ENCODE assay signal across 18 cellular contexts in the genomic region with DNA sequence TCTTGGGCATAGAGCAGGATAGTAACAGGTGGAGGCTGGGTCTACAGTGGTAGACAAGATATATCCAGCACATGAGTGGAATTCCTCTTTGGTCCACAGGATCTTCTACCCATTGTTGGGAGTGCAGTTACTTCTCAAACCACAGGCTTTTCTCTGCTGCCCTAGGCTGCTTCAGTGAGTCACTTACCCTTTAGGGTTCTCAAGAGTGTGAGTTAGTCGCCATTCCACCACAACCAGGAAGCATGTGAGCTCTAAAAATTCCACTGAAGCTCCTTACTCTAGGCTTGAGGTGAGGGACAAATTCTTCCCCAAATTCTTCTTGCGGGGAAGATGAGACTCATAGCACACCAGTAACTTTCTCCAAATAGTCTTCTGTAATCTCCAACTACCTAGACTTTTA.
A peak's percentile ranks its signal among the peaks of the same experiment; 100 is the strongest.
DNase-seq lines count a peak whose midpoint lies in the region; ATAC-seq, FAIRE-seq and TF ChIP-seq lines count a peak whose summit lies in the region.
"Had no signal": no experiment of that assay in that cellular context is flagged by ENCODE, and none has a peak within 500 bp of the region (broad histone marks: within the 10 kb centered on the region; RNA-seq: fewer than 3 reads in every experiment).

No MANE protein-coding gene starts in this region.

- no peaks in the 10 kb centered on the region for H3K9me2 ChIP-seq in HCT116 (ENCODE audit: insufficient read depth)

- no CpG with 5 or more reads among the region's 2 CpGs for WGBS in mesendoderm (ENCODE audit: extremely low coverage, insufficient coverage, low lambda C conversion rate)
- 90% methylated on average over 2 of the region's 2 CpGs; no CpG with 5 or more reads in 1 of the 2 donors for WGBS in transverse colon (ENCODE audit: low coverage in 1 of 2), 2 donors

- 0 out of 2 replicates have a peak, but pooled peaks have one; percentile 14 for ATAC-seq in HCT116

- H2BK120ac ChIP-seq in mesendoderm (ENCODE audit: low read depth, low read length), result no peak overlapping the region

- no peak overlapping the region for H2AK5ac ChIP-seq in mesendoderm (ENCODE audit: low read length)

- no peak for TF ChIP-seq RAD21 in HCT116 (IDR thresholded peaks at IDR 0.05; ENCODE audit: low read depth)

- H3K79me1 ChIP-seq in mesendoderm (ENCODE audit: low read length), result no peaks in the 10 kb centered on the region

- H3K4me2 ChIP-seq in HCT116 (ENCODE audit: low read length), result no peak overlapping the region
- H3K4me2 ChIP-seq in astrocyte (ENCODE audit: low read length), result no peak overlapping the region
- H3K4me2 ChIP-seq in mesendoderm (ENCODE audit: low read length), result no peak overlapping the region
- H3K4me2 ChIP-seq: KMS-11 had no signal

- peak; percentile 12 for DNase-seq in activated CD4-positive, alpha-beta memory T cell treated with anti-CD3 and anti-CD28 coated beads for 36 hours
- DNase-seq in activated CD4-positive, alpha-beta memory T cell treated with anti-CD3 and anti-CD28 coated beads, Interleukin-2, amount 10 ng/mL, durations not matched to agents 7 days and 5 days, result no peak
- no peak for DNase-seq in HCT116 (ENCODE audit: low read depth, low spot score)
- DNase-seq in astrocyte (ENCODE audit: low read depth), result peak; percentile 23
- peak; percentile 81 for DNase-seq in mesendoderm
- DNase-seq in NCI-H2029 (lab: John Stamatoyannopoulos, UW), result no peak
- DNase-seq in SW 1271 (lab: John Stamatoyannopoulos, UW), result no peak
- DNase-seq in transverse colon, result no peak
- DNase-seq: activated effector memory CD4-positive, alpha-beta T cell treated with Interleukin-2 at 50 U/mL for 16 hours; COR-L47; effector memory CD4-positive, alpha-beta T cell; NCI-H1436; NCI-H524; sigmoid colon; stimulated activated naive CD4-positive, alpha-beta T cell treated with Interleukin-2 at 50 U/mL for 16 hours had no signal

- no peak overlapping the region for H4K5ac ChIP-seq in mesendoderm (ENCODE audit: low read length)

- no peak overlapping the region for H2BK5ac ChIP-seq in mesendoderm (ENCODE audit: low read length)

- H3K9ac ChIP-seq in HCT116 (ENCODE audit: low read length), result no peak overlapping the region
- H3K9ac ChIP-seq in astrocyte (ENCODE audit: low read length), result no peak overlapping the region
- H3K9ac ChIP-seq in mesendoderm (ENCODE audit: low read length), result no peak overlapping the region
- H3K9ac ChIP-seq: KMS-11 had no signal

- H4K8ac ChIP-seq in mesendoderm (ENCODE audit: low read depth, low read length), result no peak overlapping the region

- H3K9me3 ChIP-seq in HCT116 (ENCODE audit: control insufficient read depth in 1 of 2, insufficient read depth in 1 of 2, low read depth in 1 of 2, low read length in 2 of 2), result no peaks in the 10 kb centered on the region
- no peaks in the 10 kb centered on the region for H3K9me3 ChIP-seq in astrocyte (ENCODE audit: insufficient read depth, low read depth, low read length)
- no peaks in the 10 kb centered on the region for H3K9me3 ChIP-seq in transverse colon
- H3K9me3 ChIP-seq: HAP-1, neutrophil, sigmoid colon had no signal

- no peak overlapping the region for H3K56ac ChIP-seq in mesendoderm (ENCODE audit: low read length)

- intact Hi-C loops in activated CD4-positive, alpha-beta memory T cell treated with anti-CD3 and anti-CD28 coated beads for 36 hours (cut with micrococcal nuclease), result no loop called here
- intact Hi-C loops in HCT116 (cut with micrococcal nuclease), result no loop called here
- intact Hi-C loops in transverse colon (cut with DNase I; ENCODE audit: low total_unique reads), result no loop called here

- H3K27me3 ChIP-seq in HCT116 (ENCODE audit: insufficient read depth, low read length), result peaks cover 13% of the 10 kb centered on the region; the same call in 1 of the 2 replicates
- no peaks in the 10 kb centered on the region for H3K27me3 ChIP-seq in astrocyte (ENCODE audit: insufficient read depth, low read length)
- H3K27me3 ChIP-seq in mesendoderm (ENCODE audit: insufficient read depth, low read length, poor library complexity), result no peaks in the 10 kb centered on the region
- no peaks in the 10 kb centered on the region for H3K27me3 ChIP-seq in transverse colon
- H3K27me3 ChIP-seq: neutrophil, sigmoid colon had no signal

- peaks cover 56% of the 10 kb centered on the region for H3K4me1 Mint-ChIP-seq in activated CD4-positive, alpha-beta memory T cell treated with anti-CD3 and anti-CD28 coated beads for 36 hours (ENCODE audit: low read depth)
- H3K4me1 Mint-ChIP-seq in activated CD4-positive, alpha-beta memory T cell treated with anti-CD3 and anti-CD28 coated beads, Interleukin-2, amount 10 ng/mL, durations not matched to agents 7 days and 5 days, result no peaks in the 10 kb centered on the region
- peaks cover 8% of the 10 kb centered on the region for H3K4me1 Mint-ChIP-seq in astrocyte (ENCODE audit: low read depth, unreplicated experiment)

- BruUV-seq in HCT116 (replicated peaks; lab: Mats Ljungman, UMichigan), result no TSS peak

- H3K9me3 Mint-ChIP-seq in activated CD4-positive, alpha-beta memory T cell treated with anti-CD3 and anti-CD28 coated beads for 36 hours, result peaks cover 13% of the 10 kb centered on the region
- H3K9me3 Mint-ChIP-seq in activated CD4-positive, alpha-beta memory T cell treated with anti-CD3 and anti-CD28 coated beads, Interleukin-2, amount 10 ng/mL, durations not matched to agents 7 days and 5 days, result peaks cover 4% of the 10 kb centered on the region
- H3K9me3 Mint-ChIP-seq in astrocyte (ENCODE audit: unreplicated experiment), result no peaks in the 10 kb centered on the region

- TF ChIP-seq EP300 in transverse colon (IDR thresholded peaks at IDR 0.05; ENCODE audit: low read depth), result no peak

- POLR2A ChIA-PET in activated CD4-positive, alpha-beta memory T cell treated with anti-CD3 and anti-CD28 coated beads for 36 hours (lab: Charles Lee), result no interaction called here
- POLR2A ChIA-PET in activated CD4-positive, alpha-beta memory T cell treated with anti-CD3 and anti-CD28 coated beads, Interleukin-2, amount 10 ng/mL, durations not matched to agents 7 days and 5 days (lab: Charles Lee), result no interaction called here
- POLR2A ChIA-PET in HCT116 (lab: Charles Lee), result no interaction called here

- H3K36me3 ChIP-seq in HCT116 (ENCODE audit: control insufficient read depth in 1 of 2, insufficient read depth in 2 of 2, low read length in 2 of 2) (no peaks in the 10 kb centered on the region), astrocyte (ENCODE audit: insufficient read depth, low read length) (no peaks in the 10 kb centered on the region), mesendoderm (ENCODE audit: control insufficient read depth, insufficient read depth, low read length) (no peaks in the 10 kb centered on the region), transverse colon (no peaks in the 10 kb centered on the region)
- H3K36me3 ChIP-seq: HAP-1, neutrophil, sigmoid colon had no signal

- no peak overlapping the region for H3K4me3 ChIP-seq in HCT116 (replicated peaks in 1 of 2; ENCODE audit: low read depth in 1 of 2, low read length in 2 of 2)
- H3K4me3 ChIP-seq in astrocyte (ENCODE audit: insufficient read depth, low read depth, low read length), result no peak overlapping the region
- no peak overlapping the region for H3K4me3 ChIP-seq in mesendoderm (ENCODE audit: low read length)
- no peak overlapping the region for H3K4me3 ChIP-seq in transverse colon
- H3K4me3 ChIP-seq: HAP-1, sigmoid colon had no signal

- H3K27ac ChIP-seq in HCT116 (ENCODE audit: low read depth, low read length), result no peak overlapping the region
- H3K27ac ChIP-seq in astrocyte (ENCODE audit: low read depth, low read length), result no peak overlapping the region
- no peak overlapping the region for H3K27ac ChIP-seq in mesendoderm (ENCODE audit: low read depth, low read length)
- H3K27ac ChIP-seq in transverse colon, result no peak overlapping the region
- H3K27ac ChIP-seq: KMS-11, neutrophil, sigmoid colon had no signal

- H4K20me1 ChIP-seq in HCT116 (ENCODE audit: insufficient read depth) (no peaks in the 10 kb centered on the region), astrocyte (ENCODE audit: insufficient read depth, low read length) (no peaks in the 10 kb centered on the region)

- H3K4me1 ChIP-seq in HCT116 (ENCODE audit: control insufficient read depth in 1 of 2, insufficient read depth in 2 of 2, low read length in 2 of 2) (no peaks in the 10 kb centered on the region), astrocyte (ENCODE audit: insufficient read depth, low read length) (no peaks in the 10 kb centered on the region), mesendoderm (ENCODE audit: control insufficient read depth, low read depth, low read length) (no peaks in the 10 kb centered on the region), transverse colon (no peaks in the 10 kb centered on the region)
- H3K4me1 ChIP-seq: HAP-1, sigmoid colon had no signal

- H3K4ac ChIP-seq in mesendoderm (ENCODE audit: low read depth, low read length), result no peak overlapping the region

- H2AFZ ChIP-seq in HCT116 (ENCODE audit: low read depth, low read length, poor library complexity, severe bottlenecking) (no peak overlapping the region), astrocyte (ENCODE audit: low read depth, low read length) (no peak overlapping the region)

- no peak for FAIRE-seq in astrocyte (lab: Jason Lieb, UNC)

- RAD21 ChIA-PET in HCT116 (lab: Charles Lee; ENCODE audit: low non-redundant PET in 1 of 2, low total read pairs in 2 of 2, uncharacterized antibody in 2 of 2, unreplicated experiment in 2 of 2), result no interaction called here

- no peak overlapping the region for H3K23ac ChIP-seq in mesendoderm (ENCODE audit: low read length)

- no peak overlapping the region for H3K18ac ChIP-seq in mesendoderm (ENCODE audit: low read length)

- TF ChIP-seq POLR2A in HCT116 (IDR thresholded peaks at IDR 0.05; ENCODE audit: borderline replicate concordance, extremely low read depth, insufficient read depth, insufficient read length) (no peak), transverse colon (IDR thresholded peaks at IDR 0.05) (no peak)

- in situ Hi-C loops in transverse colon (cut with MboI; ENCODE audit: low pct_ligation_motif_present in 1 of 4, low pct_unique_long_range_greater_than_20kb in 1 of 4, low sequenced_read_pairs in 3 of 4), result no loop called here

- no peaks in the 10 kb centered on the region for H3K27me3 Mint-ChIP-seq in activated CD4-positive, alpha-beta memory T cell treated with anti-CD3 and anti-CD28 coated beads for 36 hours
- H3K27me3 Mint-ChIP-seq in activated CD4-positive, alpha-beta memory T cell treated with anti-CD3 and anti-CD28 coated beads, Interleukin-2, amount 10 ng/mL, durations not matched to agents 7 days and 5 days, result no peaks in the 10 kb centered on the region
- peaks cover 2% of the 10 kb centered on the region for H3K27me3 Mint-ChIP-seq in astrocyte (ENCODE audit: low read depth, unreplicated experiment)

- H3K79me2 ChIP-seq in HCT116 (ENCODE audit: insufficient read depth, low read length) (no peaks in the 10 kb centered on the region), astrocyte (ENCODE audit: insufficient read depth, low read length) (no peaks in the 10 kb centered on the region), mesendoderm (ENCODE audit: control insufficient read depth, insufficient read depth, low read length) (no peaks in the 10 kb centered on the region)

- CTCF ChIA-PET in activated CD4-positive, alpha-beta memory T cell treated with anti-CD3 and anti-CD28 coated beads for 36 hours (lab: Charles Lee), result no interaction called here
- CTCF ChIA-PET in activated CD4-positive, alpha-beta memory T cell treated with anti-CD3 and anti-CD28 coated beads, Interleukin-2, amount 10 ng/mL, durations not matched to agents 7 days and 5 days (lab: Charles Lee), result no interaction called here
- CTCF ChIA-PET in HCT116 (lab: Charles Lee), result no interaction called here

- H3K27ac Mint-ChIP-seq in activated CD4-positive, alpha-beta memory T cell treated with anti-CD3 and anti-CD28 coated beads for 36 hours, result no peak overlapping the region
- H3K27ac Mint-ChIP-seq in activated CD4-positive, alpha-beta memory T cell treated with anti-CD3 and anti-CD28 coated beads, Interleukin-2, amount 10 ng/mL, durations not matched to agents 7 days and 5 days, result no peak overlapping the region
- no peak overlapping the region for H3K27ac Mint-ChIP-seq in astrocyte (ENCODE audit: unreplicated experiment)

- no peak overlapping the region for H3K4me3 Mint-ChIP-seq in activated CD4-positive, alpha-beta memory T cell treated with anti-CD3 and anti-CD28 coated beads for 36 hours
- H3K4me3 Mint-ChIP-seq in activated CD4-positive, alpha-beta memory T cell treated with anti-CD3 and anti-CD28 coated beads, Interleukin-2, amount 10 ng/mL, durations not matched to agents 7 days and 5 days, result no peak overlapping the region
- no peak overlapping the region for H3K4me3 Mint-ChIP-seq in astrocyte (ENCODE audit: unreplicated experiment)

- H3K36me3 Mint-ChIP-seq in activated CD4-positive, alpha-beta memory T cell treated with anti-CD3 and anti-CD28 coated beads for 36 hours, result peaks cover 5% of the 10 kb centered on the region
- H3K36me3 Mint-ChIP-seq in activated CD4-positive, alpha-beta memory T cell treated with anti-CD3 and anti-CD28 coated beads, Interleukin-2, amount 10 ng/mL, durations not matched to agents 7 days and 5 days (ENCODE audit: low read depth), result no peaks in the 10 kb centered on the region
- H3K36me3 Mint-ChIP-seq in astrocyte (ENCODE audit: low read depth, unreplicated experiment), result no peaks in the 10 kb centered on the region

- no peak overlapping the region for H2BK15ac ChIP-seq in mesendoderm (replicated peaks; ENCODE audit: low read depth)

- TF ChIP-seq CTCF in HCT116 (IDR thresholded peaks at IDR 0.05 in 2 of 3, conservative IDR thresholded peaks at IDR 0.05 in 1 of 3; ENCODE audit: borderline replicate concordance in 1 of 3, insufficient read depth in 1 of 3, low read depth in 2 of 3, low read length in 2 of 3) (no peak), astrocyte (IDR thresholded peaks at IDR 0.05; ENCODE audit: insufficient read depth, low read depth, low read length) (no peak), transverse colon (IDR thresholded peaks at IDR 0.05) (no peak)

Comparison
In these comparisons a context has a peak if more than half of its experiments do, and no peak if none do; other contexts are left out.
1. DNase-seq: peak in activated CD4-positive, alpha-beta memory T cell treated with anti-CD3 and anti-CD28 coated beads for 36 hours (single experiment), astrocyte (single experiment) and mesendoderm (single experiment); none in activated CD4-positive, alpha-beta memory T cell treated with anti-CD3 and anti-CD28 coated beads, Interleukin-2, amount 10 ng/mL, durations not matched to agents 7 days and 5 days (single experiment), HCT116 (single experiment), NCI-H2029 (single experiment), SW 1271 (0 of 2) and transverse colon (single experiment).